14 cellular contexts compared by ENCODE assay signal in the genomic region with DNA sequence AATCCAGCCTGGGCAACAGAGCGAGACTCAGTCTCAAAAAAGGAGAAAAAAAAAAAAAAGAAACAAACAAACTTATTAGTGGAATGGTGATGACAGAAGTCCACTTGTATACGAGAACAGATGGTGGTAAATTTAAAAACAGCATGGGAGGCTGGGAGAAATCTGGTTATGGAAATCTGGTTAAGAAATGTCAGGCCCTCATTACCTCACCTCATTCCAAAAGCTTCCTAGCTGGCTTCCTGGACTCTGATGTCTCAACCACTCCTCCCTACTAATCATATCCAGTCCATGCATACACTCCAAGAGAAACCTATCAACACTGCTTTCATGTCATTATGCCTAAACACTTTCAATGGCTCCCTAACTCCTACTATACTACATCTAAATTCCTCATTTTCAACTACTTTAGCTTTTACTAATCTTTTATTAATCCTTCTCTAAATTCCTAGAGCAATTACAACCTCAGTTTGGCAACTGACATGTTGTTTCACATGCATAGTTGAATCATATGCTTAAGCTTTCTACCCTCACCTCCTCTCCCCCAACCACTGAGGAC. TPM values are rescaled to one million over a fixed set of nuclear protein-coding genes. Genes with fewer than 3 reads are reported as not detected.
A peak's percentile ranks its signal among the peaks of the same experiment; 100 is the strongest.
DNase-seq lines count a peak whose midpoint lies in the region; ATAC-seq and TF ChIP-seq lines count a peak whose summit lies in the region.
"Had no signal": no experiment of that assay in that cellular context is flagged by ENCODE, and none has a peak within 500 bp of the region (broad histone marks: within the 10 kb centered on the region; RNA-seq: fewer than 3 reads in every experiment).

No MANE protein-coding gene starts in this region.

- H3K27ac Mint-ChIP-seq in T-helper 17 cell (peak overlapping the region; percentile 68), type B pancreatic cell (peak overlapping the region; percentile 81)

- H3K4me3 Mint-ChIP-seq in T-helper 17 cell (no peak overlapping the region), type B pancreatic cell (no peak overlapping the region)
- H3K4me3 Mint-ChIP-seq: immature natural killer cell; neural crest cell; stimulated activated naive CD8-positive, alpha-beta T cell treated with anti-CD3 and anti-CD28 coated beads, Interleukin-15, Interleukin-2, amounts not matched to agents 100 ng/mL and 50 ng/mL, for 24 hours; WTC11 had no signal

- ATAC-seq in Right ventricle myocardium superior (ENCODE audit: poor library complexity) (peak; percentile 66), T-helper 17 cell (no peak), GM18511 (IDR thresholded peaks at IDR 0.05; ENCODE audit: unreplicated experiment) (no peak)
- ATAC-seq: WTC11 had no signal

- H3K9me3 Mint-ChIP-seq in type B pancreatic cell = no peaks in the 10 kb centered on the region
- H3K9me3 Mint-ChIP-seq: immature natural killer cell; neural crest cell; stimulated activated naive CD8-positive, alpha-beta T cell treated with anti-CD3 and anti-CD28 coated beads, Interleukin-15, Interleukin-2, amounts not matched to agents 100 ng/mL and 50 ng/mL, for 24 hours; WTC11 had no signal

- no peaks in the 10 kb centered on the region for H3K9me3 ChIP-seq in T-helper 17 cell (ENCODE audit: control insufficient read depth, low read length, poor library complexity, severe bottlenecking)
- no peaks in the 10 kb centered on the region for H3K9me3 ChIP-seq in MG63

- DNase-seq in Right ventricle myocardium superior (no peak), cardiac septum (ENCODE audit: low spot score) (no peak), T-helper 17 cell (no peak), fibroblast of villous mesenchyme (ENCODE audit: low read depth) (peak; percentile 82), type B pancreatic cell (ENCODE audit: extremely low spot score, unreplicated experiment) (no peak), NCI-H2029 (lab: John Stamatoyannopoulos, UW) (no peak), MG63 (no peak)
- DNase-seq: immature natural killer cell, NCI-H1930, RPMI8226 had no signal

- H3K27me3 Mint-ChIP-seq in T-helper 17 cell (no peaks in the 10 kb centered on the region), type B pancreatic cell (no peaks in the 10 kb centered on the region)
- H3K27me3 Mint-ChIP-seq: stimulated activated naive CD8-positive, alpha-beta T cell treated with anti-CD3 and anti-CD28 coated beads, Interleukin-15, Interleukin-2, amounts not matched to agents 100 ng/mL and 50 ng/mL, for 24 hours had no signal

- H3K4me3 ChIP-seq in fibroblast of villous mesenchyme (ENCODE audit: low read depth, low read length) (no peak overlapping the region), MG63 (no peak overlapping the region)

- H3K4me1 Mint-ChIP-seq in T-helper 17 cell (peaks cover 50% of the 10 kb centered on the region), type B pancreatic cell (ENCODE audit: unreplicated experiment) (peaks cover 19% of the 10 kb centered on the region)

- H3K27me3 ChIP-seq in MG63 = no peaks in the 10 kb centered on the region

- H3K36me3 Mint-ChIP-seq in T-helper 17 cell (ENCODE audit: low read depth) = peaks cover 2% of the 10 kb centered on the region
- peaks cover 8% of the 10 kb centered on the region for H3K36me3 Mint-ChIP-seq in type B pancreatic cell

- H3K36me3 ChIP-seq in MG63 = peaks cover 9% of the 10 kb centered on the region

- intact Hi-C loops in Right ventricle myocardium superior (cut with DNase I) (no loop called here), cardiac septum (cut with DNase I) (no loop called here)

- no peak for TF ChIP-seq CTCF in fibroblast of villous mesenchyme (IDR thresholded peaks at IDR 0.05; ENCODE audit: insufficient read depth, low read depth, low read length)
- no peak for TF ChIP-seq CTCF in type B pancreatic cell (conservative IDR thresholded peaks at IDR 0.05)

RNA-seq across cellular contexts. Expression of a gene that starts 52.9 kb away (rescaled TPM):
- 33.1 TPM for total RNA-seq in Right ventricle myocardium superior
- total RNA-seq in cardiac septum = 46.2 TPM
- total RNA-seq in T-helper 17 cell = 10 to 100 TPM; 89.1 to 93.5 TPM
- 28.7 and 34.5 TPM in 2 replicates for total RNA-seq in fibroblast of villous mesenchyme
- total RNA-seq in type B pancreatic cell (ENCODE audit: low replicate concordance) = 49.4 and 49.8 TPM in 2 replicates
- total RNA-seq in MG63 (2014; rRNA removed; shearing (Covaris generic); ENCODE audit: low replicate concordance) = 27.5 and 28.7 TPM in 2 replicates
